Comparison of ENCODE assay signal across 13 cellular contexts in genomic region chr7:1100386-1100785, GRCh38. TPM values are rescaled to one million over a fixed set of nuclear protein-coding genes. Genes with fewer than 3 reads are reported as not detected.
DNase-seq lines count a peak whose midpoint lies in the region; ATAC-seq and TF ChIP-seq lines count a peak whose summit lies in the region.
"Had no signal": no experiment of that assay in that cellular context is flagged by ENCODE, and none has a peak within 500 bp of the region (broad histone marks: within the 10 kb centered on the region; RNA-seq: fewer than 3 reads in every experiment).

No MANE protein-coding gene starts in this region.

- no peak overlapping the region for H4K8ac ChIP-seq in neuronal stem cell (ENCODE audit: low read depth, low read length)

- H2BK5ac ChIP-seq in neuronal stem cell (ENCODE audit: low read length): peak overlapping the region; percentile 63

- peaks cover 32% of the 10 kb centered on the region for H3K4me1 Mint-ChIP-seq in stimulated activated effector memory CD8-positive, alpha-beta T cell treated with anti-CD3 and anti-CD28 coated beads, Interleukin-12 subunit alpha, Interleukin-12 subunit beta, amount 100 ng/mL, for 72 hours

- H3K4me1 ChIP-seq in BLaER1 treated with 17β-estradiol and CSF1 and Interleukin-3, amounts not matched to agents 10 nM and 100 nM: peaks cover 59 to 100% (median 96%) of the 10 kb centered on the region in 10 experiments
- H3K4me1 ChIP-seq in neuronal stem cell (ENCODE audit: control insufficient read depth in 2 of 2, insufficient read depth in 1 of 2, low read depth in 1 of 2, low read length in 2 of 2): peaks cover 11 to 26% of the 10 kb centered on the region in 2 donors
- H3K4me1 ChIP-seq in thyroid gland: peaks cover 45 to 53% of the 10 kb centered on the region in 2 donors

- H3K9ac ChIP-seq in BLaER1 treated with 17β-estradiol and CSF1 and Interleukin-3, amounts not matched to agents 10 nM and 100 nM: peak overlapping the region in 10 of 11 experiments; percentile 20 to 77 (median 58); a peak in 18 of 22 replicates
- peak overlapping the region; percentile 78 for H3K9ac ChIP-seq in neuronal stem cell (ENCODE audit: low read depth, low read length, poor library complexity)

- TF ChIP-seq CTCF in thyroid gland (IDR thresholded peaks at IDR 0.05): no peak

- H3K36me3 Mint-ChIP-seq in stimulated activated effector memory CD8-positive, alpha-beta T cell treated with anti-CD3 and anti-CD28 coated beads, Interleukin-12 subunit alpha, Interleukin-12 subunit beta, amount 100 ng/mL, for 72 hours: peaks cover 6% of the 10 kb centered on the region

- no peak overlapping the region for H3K4ac ChIP-seq in neuronal stem cell (ENCODE audit: low read length)

- H2BK12ac ChIP-seq in neuronal stem cell (ENCODE audit: low read length): no peak overlapping the region

- no peak overlapping the region for H2BK15ac ChIP-seq in neuronal stem cell (ENCODE audit: low read length)

- DNase-seq in SHP77 treated with DMSO at 0.1 percent for 48 hours (lab: John Stamatoyannopoulos, UW) (peak; percentile 35), dermis blood vessel endothelial cell (peak; percentile 57), neuronal stem cell (ENCODE audit: low spot score) (no peak), GOT3 (lab: John Stamatoyannopoulos, UW) (no peak), thyroid gland (no peak)
- DNase-seq in stimulated activated effector memory CD8-positive, alpha-beta T cell treated with anti-CD3 and anti-CD28 coated beads, Interleukin-12 subunit alpha, Interleukin-12 subunit beta, amount 100 ng/mL, for 72 hours (ENCODE audit: low spot score in 2 of 2): no peak
- DNase-seq in stimulated activated CD4-positive, alpha-beta T cell treated with anti-CD3 and anti-CD28 coated beads, Interleukin-2, amount 100 ng/mL, for 48 hours: no peak
- DNase-seq: Calu3, NCI-H2107, NCI-H226, NCI-H526 treated with DMSO at 0.1 percent for 48 hours had no signal

- peak overlapping the region in 9 of 11 experiments; percentile 13 to 76 (median 57); a peak in 19 of 22 replicates for H3K27ac ChIP-seq in BLaER1 treated with 17β-estradiol and CSF1 and Interleukin-3, amounts not matched to agents 10 nM and 100 nM
- H3K27ac ChIP-seq in neuronal stem cell (replicated peaks; ENCODE audit: low read length) (no peak overlapping the region), thyroid gland (no peak overlapping the region)
- H3K27ac ChIP-seq: C4-2B had no signal

- peaks cover 0 to 17% (median 12%) of the 10 kb centered on the region in 11 experiments; a peak in 10 of 22 replicates for H3K36me3 ChIP-seq in BLaER1 treated with 17β-estradiol and CSF1 and Interleukin-3, amounts not matched to agents 10 nM and 100 nM
- peaks cover 12 to 16% of the 10 kb centered on the region in 2 donors for H3K36me3 ChIP-seq in neuronal stem cell (replicated peaks in 1 of 2; ENCODE audit: control insufficient read depth in 2 of 2, insufficient read depth in 2 of 2, low read length in 2 of 2)
- H3K36me3 ChIP-seq in thyroid gland: no peaks in the 10 kb centered on the region

- WGBS in neuronal stem cell (ENCODE audit: extremely low coverage in 2 of 2, insufficient read length in 2 of 2, insufficient replicate concordance in 1 of 2), 2 donors: no CpG with 5 or more reads among the region's 14 CpGs
- WGBS in thyroid gland, 2 donors: 88 to 95% methylated on average over 6 to 13 of the region's 14 CpGs

- no peak overlapping the region for H3K14ac ChIP-seq in neuronal stem cell (ENCODE audit: low read length)

- H3K9me3 Mint-ChIP-seq in stimulated activated effector memory CD8-positive, alpha-beta T cell treated with anti-CD3 and anti-CD28 coated beads, Interleukin-12 subunit alpha, Interleukin-12 subunit beta, amount 100 ng/mL, for 72 hours: no peaks in the 10 kb centered on the region

- H3K27me3 ChIP-seq in BLaER1 treated with 17β-estradiol and CSF1 and Interleukin-3, amounts not matched to agents 10 nM and 100 nM: peaks cover 0 to 21% (median 0%) of the 10 kb centered on the region in 11 experiments; a peak in 7 of 22 replicates
- H3K27me3 ChIP-seq in neuronal stem cell (ENCODE audit: control insufficient read depth in 3 of 3, insufficient read depth in 3 of 3, low read depth in 1 of 3, low read length in 3 of 3) (no peaks in the 10 kb centered on the region), thyroid gland (no peaks in the 10 kb centered on the region)

- peak overlapping the region; percentile 22 for H3K18ac ChIP-seq in neuronal stem cell (ENCODE audit: low read length)

- H3K4me3 ChIP-seq in BLaER1 treated with 17β-estradiol and CSF1 and Interleukin-3, amounts not matched to agents 10 nM and 100 nM: peak overlapping the region in 9 of 10 experiments; percentile 37 to 64 (median 50); a peak in 18 of 20 replicates
- H3K4me3 ChIP-seq in neuronal stem cell (ENCODE audit: low read length in 2 of 2) (no peak overlapping the region), thyroid gland (replicated peaks in 1 of 3) (no peak overlapping the region)

- no peak overlapping the region for H3K4me3 Mint-ChIP-seq in stimulated activated effector memory CD8-positive, alpha-beta T cell treated with anti-CD3 and anti-CD28 coated beads, Interleukin-12 subunit alpha, Interleukin-12 subunit beta, amount 100 ng/mL, for 72 hours

- H2AK5ac ChIP-seq in neuronal stem cell (ENCODE audit: low read depth, low read length): peak overlapping the region; percentile 35

- H3K4me2 ChIP-seq in BLaER1 treated with 17β-estradiol and CSF1 and Interleukin-3, amounts not matched to agents 10 nM and 100 nM: peak overlapping the region; percentile 79 to 97 (median 93)
- no peak overlapping the region for H3K4me2 ChIP-seq in neuronal stem cell (ENCODE audit: insufficient read depth, low read length, poor library complexity, severe bottlenecking)

- intact Hi-C loops in thyroid gland (cut with DNase I): no loop called here

- peak overlapping the region; percentile 42 for H2BK120ac ChIP-seq in neuronal stem cell (ENCODE audit: low read depth, low read length)

- peaks cover 26% of the 10 kb centered on the region for H3K79me1 ChIP-seq in neuronal stem cell (ENCODE audit: low read depth, low read length)

- no peak overlapping the region for H3K27ac Mint-ChIP-seq in stimulated activated effector memory CD8-positive, alpha-beta T cell treated with anti-CD3 and anti-CD28 coated beads, Interleukin-12 subunit alpha, Interleukin-12 subunit beta, amount 100 ng/mL, for 72 hours

- no peak for TF ChIP-seq POLR2A in thyroid gland (IDR thresholded peaks at IDR 0.05)

- H4K20me1 ChIP-seq in BLaER1 treated with 17β-estradiol and CSF1 and Interleukin-3, amounts not matched to agents 10 nM and 100 nM: peaks cover 0 to 93% (median 64%) of the 10 kb centered on the region in 11 experiments; a peak in 18 of 22 replicates

- no peak overlapping the region for H2AFZ ChIP-seq in neuronal stem cell (ENCODE audit: low read length)

- H3K9me3 ChIP-seq in BLaER1 treated with 17β-estradiol and CSF1 and Interleukin-3, amounts not matched to agents 10 nM and 100 nM (replicated peaks in 1 of 11): no peaks in the 10 kb centered on the region
- H3K9me3 ChIP-seq in neuronal stem cell (replicated peaks in 1 of 2; ENCODE audit: control insufficient read depth in 2 of 2, insufficient read depth in 1 of 2, low read depth in 1 of 2, low read length in 2 of 2) (peaks cover 2 to 4% of the 10 kb centered on the region in 2 donors), thyroid gland (no peaks in the 10 kb centered on the region)

- peak overlapping the region; percentile 59 for H3K23ac ChIP-seq in neuronal stem cell (ENCODE audit: low read depth, low read length, poor library complexity)

- H4K91ac ChIP-seq in neuronal stem cell (ENCODE audit: low read depth, low read length, poor library complexity): no peak overlapping the region

- no peak for ATAC-seq in stimulated activated effector memory CD8-positive, alpha-beta T cell treated with anti-CD3 and anti-CD28 coated beads, Interleukin-12 subunit alpha, Interleukin-12 subunit beta, amount 100 ng/mL, for 72 hours

RNA-seq across cellular contexts. Expression of gene GPER1, which starts 12.5 kb away (rescaled TPM):
- total RNA-seq in dermis blood vessel endothelial cell (1.0 and 2.0 TPM in 2 replicates), thyroid gland (10 to 100 TPM; 12.5 to 29.2 (median 21.2) TPM)
- polyA plus RNA-seq in neuronal stem cell (2013, experiment 1 of 2): 0.63 TPM
- polyA plus RNA-seq in neuronal stem cell (2013, experiment 2 of 2): 0.66 TPM

RNA-seq across cellular contexts. Expression of gene GPR146, which starts 56.0 kb away (rescaled TPM):
- total RNA-seq in dermis blood vessel endothelial cell (64.5 and 69.9 TPM in 2 replicates), thyroid gland (10 to 100 TPM in 3 of 4 donors, 1 to 10 TPM in 1; 8.7 to 49.4 (median 32.7) TPM)
- 1.7 TPM for polyA plus RNA-seq in neuronal stem cell (2013, experiment 1 of 2)
- polyA plus RNA-seq in neuronal stem cell (2013, experiment 2 of 2): 1.5 TPM

RNA-seq across cellular contexts. Expression of gene ZFAND2A, which starts 59.6 kb away (rescaled TPM):
- total RNA-seq in dermis blood vessel endothelial cell (12.2 and 27.7 TPM in 2 replicates), thyroid gland (10 to 100 TPM; 27.5 to 57.0 (median 37.4) TPM)
- polyA plus RNA-seq in neuronal stem cell (2013, experiment 1 of 2): 9.5 TPM
- polyA plus RNA-seq in neuronal stem cell (2013, experiment 2 of 2): 8.7 TPM

Comparison
In these comparisons a context has a peak if more than half of its experiments do, and no peak if none do; other contexts are left out.
1. H3K27ac ChIP-seq: peak in BLaER1 treated with 17β-estradiol and CSF1 and Interleukin-3, amounts not matched to agents 10 nM and 100 nM (9 of 11); none in neuronal stem cell (single experiment) and thyroid gland (0 of 3).
2. H3K4me3 ChIP-seq: peak in BLaER1 treated with 17β-estradiol and CSF1 and Interleukin-3, amounts not matched to agents 10 nM and 100 nM (9 of 10); none in neuronal stem cell (0 of 2) and thyroid gland (0 of 3).
3. DNase-seq: peak in SHP77 treated with DMSO at 0.1 percent for 48 hours (single experiment) and dermis blood vessel endothelial cell (single experiment); none in neuronal stem cell (single experiment), GOT3 (single experiment), thyroid gland (0 of 2), stimulated activated effector memory CD8-positive, alpha-beta T cell treated with anti-CD3 and anti-CD28 coated beads, Interleukin-12 subunit alpha, Interleukin-12 subunit beta, amount 100 ng/mL, for 72 hours (0 of 2) and stimulated activated CD4-positive, alpha-beta T cell treated with anti-CD3 and anti-CD28 coated beads, Interleukin-2, amount 100 ng/mL, for 48 hours (0 of 2).